In the genomic region with DNA sequence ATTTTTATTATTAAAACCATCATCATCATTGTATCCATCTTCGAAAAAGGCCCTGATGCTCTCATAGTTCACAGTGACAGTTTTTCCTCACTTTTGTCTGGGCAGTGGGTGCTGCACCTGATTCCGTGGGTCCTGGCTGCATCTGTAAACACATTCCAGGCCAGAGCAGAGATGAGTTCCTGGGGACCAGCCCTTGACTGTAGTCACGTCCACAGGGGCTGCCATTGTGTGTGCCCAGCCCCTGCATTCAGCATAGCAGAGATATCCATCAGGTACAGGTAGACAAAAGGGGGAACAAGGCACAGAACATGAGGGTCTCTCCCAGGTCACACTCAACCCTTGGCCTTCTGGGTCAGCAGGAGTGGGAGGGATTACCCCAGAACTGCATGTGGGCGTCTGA, we compare ENCODE assay signal across 15 cellular contexts.
A peak's percentile ranks its signal among the peaks of the same experiment; 100 is the strongest.
DNase-seq lines count a peak whose midpoint lies in the region; ATAC-seq, FAIRE-seq and TF ChIP-seq lines count a peak whose summit lies in the region.
"Had no signal": no experiment of that assay in that cellular context is flagged by ENCODE, and none has a peak within 500 bp of the region (broad histone marks: within the 10 kb centered on the region; RNA-seq: fewer than 3 reads in every experiment).

No MANE protein-coding gene starts in this region.

- H3K36me3 Mint-ChIP-seq in activated T-helper 17 cell treated with anti-CD3 and anti-CD28 coated beads, Interleukin-2, amount 50 U/mL, for 72 hours (ENCODE audit: low read depth), result peaks cover 13% of the 10 kb centered on the region
- peaks cover 5% of the 10 kb centered on the region for H3K36me3 Mint-ChIP-seq in activated naive CD4-positive, alpha-beta T cell treated with anti-CD3 and anti-CD28 coated beads, Interleukin-2, amount 10 ng/mL, durations not matched to agents 7 days and 5 days

- CTCF ChIA-PET in activated naive CD4-positive, alpha-beta T cell treated with anti-CD3 and anti-CD28 coated beads, Interleukin-2, amount 10 ng/mL, durations not matched to agents 7 days and 5 days (lab: Charles Lee), result no interaction called here

- no peaks in the 10 kb centered on the region for H3K27me3 ChIP-seq in BLaER1
- H3K27me3 ChIP-seq: SJCRH30 had no signal

- H3K27ac Mint-ChIP-seq in activated T-helper 17 cell treated with anti-CD3 and anti-CD28 coated beads, Interleukin-2, amount 50 U/mL, for 72 hours, result peak overlapping the region; percentile 85
- no peak overlapping the region for H3K27ac Mint-ChIP-seq in activated naive CD4-positive, alpha-beta T cell treated with anti-CD3 and anti-CD28 coated beads, Interleukin-2, amount 10 ng/mL, durations not matched to agents 7 days and 5 days

- peak overlapping the region; percentile 61 for H3K4me3 Mint-ChIP-seq in activated T-helper 17 cell treated with anti-CD3 and anti-CD28 coated beads, Interleukin-2, amount 50 U/mL, for 72 hours
- no peak overlapping the region for H3K4me3 Mint-ChIP-seq in activated naive CD4-positive, alpha-beta T cell treated with anti-CD3 and anti-CD28 coated beads, Interleukin-2, amount 10 ng/mL, durations not matched to agents 7 days and 5 days

- no peak overlapping the region; the same call in 1 of the 2 replicates for H3K9ac ChIP-seq in BLaER1

- TF ChIP-seq POLR2A in GM19099 (IDR thresholded peaks at IDR 0.05; ENCODE audit: extremely low read depth, insufficient read length, low read depth), result peak; percentile 20

- no peaks in the 10 kb centered on the region for H3K9me3 ChIP-seq in BLaER1
- H3K9me3 ChIP-seq: SJCRH30 had no signal

- H3K27ac ChIP-seq in BLaER1, result peak overlapping the region; percentile 71; the same call in 1 of the 2 replicates
- H3K27ac ChIP-seq: RWPE1, SJCRH30 had no signal

- no peaks in the 10 kb centered on the region for H4K20me1 ChIP-seq in BLaER1

- H3K36me3 ChIP-seq in BLaER1, result peaks cover 12% of the 10 kb centered on the region; the same call in 1 of the 2 replicates
- H3K36me3 ChIP-seq: SJCRH30 had no signal

- peaks cover 34% of the 10 kb centered on the region for H3K4me1 Mint-ChIP-seq in activated T-helper 17 cell treated with anti-CD3 and anti-CD28 coated beads, Interleukin-2, amount 50 U/mL, for 72 hours
- peaks cover 11% of the 10 kb centered on the region for H3K4me1 Mint-ChIP-seq in activated naive CD4-positive, alpha-beta T cell treated with anti-CD3 and anti-CD28 coated beads, Interleukin-2, amount 10 ng/mL, durations not matched to agents 7 days and 5 days

- peak; percentile 33 for DNase-seq in islet precursor cell
- no peak for DNase-seq in left colon
- no peak for DNase-seq in activated naive CD4-positive, alpha-beta T cell treated with anti-CD3 and anti-CD28 coated beads, Interleukin-2, amount 10 ng/mL, durations not matched to agents 7 days and 5 days
- no peak for DNase-seq in NCI-H146 treated with DMSO at 0.1 percent for 48 hours (lab: John Stamatoyannopoulos, UW; ENCODE audit: unreplicated experiment)
- DNase-seq in D721Med (ENCODE audit: insufficient read length, low spot score), result no peak
- DNase-seq: AML-193, NCI-H1436, NCI-H2081 treated with DMSO at 0.1 percent for 48 hours, SJCRH30 had no signal

- ATAC-seq in activated T-helper 17 cell treated with anti-CD3 and anti-CD28 coated beads, Interleukin-2, amount 50 U/mL, for 72 hours (replicated peaks), result no peak
- no peak for ATAC-seq in left colon
- ATAC-seq: HCT116 had no signal

- intact Hi-C loops in left colon (cut with DNase I, micrococcal nuclease), result no loop called here

- no peak overlapping the region for H3K4me3 ChIP-seq in BLaER1
- H3K4me3 ChIP-seq: SJCRH30 had no signal

- no peak for FAIRE-seq in D721Med (lab: Jason Lieb, UNC)

- H3K4me2 ChIP-seq in BLaER1, result peak overlapping the region; percentile 81

- peaks cover 3% of the 10 kb centered on the region for H3K9me3 Mint-ChIP-seq in activated T-helper 17 cell treated with anti-CD3 and anti-CD28 coated beads, Interleukin-2, amount 50 U/mL, for 72 hours
- no peaks in the 10 kb centered on the region for H3K9me3 Mint-ChIP-seq in activated naive CD4-positive, alpha-beta T cell treated with anti-CD3 and anti-CD28 coated beads, Interleukin-2, amount 10 ng/mL, durations not matched to agents 7 days and 5 days

- H3K4me1 ChIP-seq in BLaER1, result peaks cover 30% of the 10 kb centered on the region

- TF ChIP-seq CTCF in D721Med (IDR thresholded peaks at IDR 0.05; ENCODE audit: insufficient read depth, missing control alignments), result no peak

- no peaks in the 10 kb centered on the region for H3K27me3 Mint-ChIP-seq in activated T-helper 17 cell treated with anti-CD3 and anti-CD28 coated beads, Interleukin-2, amount 50 U/mL, for 72 hours
- no peaks in the 10 kb centered on the region for H3K27me3 Mint-ChIP-seq in activated naive CD4-positive, alpha-beta T cell treated with anti-CD3 and anti-CD28 coated beads, Interleukin-2, amount 10 ng/mL, durations not matched to agents 7 days and 5 days
- H3K27me3 Mint-ChIP-seq: CD4-positive, alpha-beta memory T cell had no signal
